In genomic region chr4:15231265-15232091, GRCh38 we compare ENCODE assay signal across 1 cellular context.
TF ChIP-seq lines count a peak whose summit lies in the region.

No MANE protein-coding gene starts in this region.

TF ChIP-seq in IMR-90, 13 proteins besides CTCF, POLR2A, EP300 and RAD21 (continued from another document):
- no peak for TF ChIP-seq MAFK (IDR thresholded peaks at IDR 0.05; ENCODE audit: low read depth, low read length)
